Comparison of ENCODE assay signal across 33 cellular contexts in the genomic region with DNA sequence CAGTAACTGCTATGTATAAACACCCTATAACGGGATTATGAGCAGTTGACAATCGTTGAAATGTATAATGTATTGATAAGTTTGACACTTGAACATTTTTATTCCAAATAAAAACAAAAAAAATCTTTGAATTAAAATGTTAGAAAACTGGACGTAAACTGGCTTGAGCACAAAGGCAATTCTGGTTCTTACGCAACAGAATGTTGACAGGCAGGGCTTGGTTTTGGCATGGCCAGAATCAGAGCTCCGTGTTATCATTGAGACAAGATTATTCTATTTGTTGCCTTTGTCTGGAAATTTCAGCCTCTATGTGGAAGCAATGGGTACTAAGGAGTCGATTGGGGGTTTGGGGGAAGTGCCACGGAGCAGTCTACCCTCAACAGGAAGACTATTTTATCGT.
"Had no signal": no experiment of that assay in that cellular context is flagged by ENCODE, and none has a peak within 500 bp of the region (broad histone marks: within the 10 kb centered on the region; RNA-seq: fewer than 3 reads in every experiment).

No MANE protein-coding gene starts in this region.

- H3K27ac ChIP-seq: adrenal gland, body of pancreas, brain microvascular endothelial cell, breast epithelium, VCaP had no signal

- H3K9me3 ChIP-seq: adrenal gland, body of pancreas, breast epithelium had no signal

- ATAC-seq: activated CD8-positive, alpha-beta T cell treated with anti-CD3 and anti-CD28 coated beads for 36 hours; activated naive CD4-positive, alpha-beta T cell treated with anti-CD3 and anti-CD28 coated beads, Interleukin-2, amount 50 U/mL, for 72 hours; activated T-cell treated with anti-CD3 and anti-CD28 coated beads, Interleukin-2, amount 50 U/mL, for 4 hours; activated T-cell treated with anti-CD3 and anti-CD28 coated beads, Interleukin-2, amount 50 U/mL, for 72 hours; activated T-helper 17 cell treated with anti-CD3 and anti-CD28 coated beads, Interleukin-2, amount 50 U/mL, for 72 hours; body of pancreas had no signal

- DNase-seq: activated B cell treated with CpG ODN at 0.5 μM for 24 hours; activated CD4-positive, alpha-beta memory T cell treated with anti-CD3 and anti-CD28 coated beads for 36 hours; activated CD4-positive, alpha-beta T cell treated with anti-CD3 and anti-CD28 coated beads for 4 hours; activated CD4-positive, alpha-beta T cell treated with anti-CD3 and anti-CD28 coated beads, Interleukin-2, amount 10 ng/mL, durations not matched to agents 24 days and 14 days; activated CD4-positive, alpha-beta T cell treated with anti-CD3 and anti-CD28 coated beads, Interleukin-2, amount 50 U/mL, for 1 hour; activated CD4-positive, alpha-beta T cell treated with anti-CD3 and anti-CD28 coated beads, Interleukin-2, amount 50 U/mL, for 4 hours; activated CD4-positive, CD25-positive, alpha-beta regulatory T cell treated with anti-CD3 and anti-CD28 coated beads, Interleukin-2, amount 50 U/mL, for 72 hours; activated CD8-positive, alpha-beta memory T cell treated with anti-CD3 and anti-CD28 coated beads, Interleukin-2, amount 50 U/mL, for 4 hours; activated CD8-positive, alpha-beta T cell treated with anti-CD3 and anti-CD28 coated beads for 36 hours; activated effector memory CD4-positive, alpha-beta T cell treated with anti-CD3 and anti-CD28 coated beads, Interleukin-2, amount 50 U/mL, for 16 hours; activated gamma-delta T cell treated with Interleukin-2 at 50 U/mL for 16 hours; activated naive CD4-positive, alpha-beta T cell; activated naive CD4-positive, alpha-beta T cell treated with anti-CD3 and anti-CD28 coated beads for 36 hours; activated naive CD4-positive, alpha-beta T cell treated with anti-CD3 and anti-CD28 coated beads, Interleukin-2, amount 50 U/mL, for 16 hours; activated naive CD8-positive, alpha-beta T cell treated with anti-CD3 and anti-CD28 coated beads for 36 hours; activated T-cell treated with anti-CD3 and anti-CD28 coated beads for 4 hours; activated T-cell treated with anti-CD3 and anti-CD28 coated beads, Interleukin-2, amount 50 U/mL, for 1 hour; activated T-cell treated with anti-CD3 and anti-CD28 coated beads, Interleukin-2, amount 50 U/mL, for 4 hours; activated T-cell treated with anti-CD3 and anti-CD28 coated beads, Interleukin-2, amount 50 U/mL, for 72 hours; adrenal gland; amniotic stem cell; aorta; body of pancreas; brain microvascular endothelial cell; central memory CD4-positive, alpha-beta T cell; T-helper 2 cell; T-helper 9 cell had no signal

- FAIRE-seq: astrocyte, TTC549 had no signal

- H3K4me3 ChIP-seq: adrenal gland, body of pancreas, breast epithelium had no signal

- H3K27me3 ChIP-seq: adrenal gland, body of pancreas, brain microvascular endothelial cell, breast epithelium had no signal

- H3K4me1 ChIP-seq: adrenal gland, body of pancreas, breast epithelium had no signal

- H3K36me3 ChIP-seq: adrenal gland, brain microvascular endothelial cell, breast epithelium had no signal
